Comparison of ENCODE assay signal across 9 cellular contexts in the genomic region with DNA sequence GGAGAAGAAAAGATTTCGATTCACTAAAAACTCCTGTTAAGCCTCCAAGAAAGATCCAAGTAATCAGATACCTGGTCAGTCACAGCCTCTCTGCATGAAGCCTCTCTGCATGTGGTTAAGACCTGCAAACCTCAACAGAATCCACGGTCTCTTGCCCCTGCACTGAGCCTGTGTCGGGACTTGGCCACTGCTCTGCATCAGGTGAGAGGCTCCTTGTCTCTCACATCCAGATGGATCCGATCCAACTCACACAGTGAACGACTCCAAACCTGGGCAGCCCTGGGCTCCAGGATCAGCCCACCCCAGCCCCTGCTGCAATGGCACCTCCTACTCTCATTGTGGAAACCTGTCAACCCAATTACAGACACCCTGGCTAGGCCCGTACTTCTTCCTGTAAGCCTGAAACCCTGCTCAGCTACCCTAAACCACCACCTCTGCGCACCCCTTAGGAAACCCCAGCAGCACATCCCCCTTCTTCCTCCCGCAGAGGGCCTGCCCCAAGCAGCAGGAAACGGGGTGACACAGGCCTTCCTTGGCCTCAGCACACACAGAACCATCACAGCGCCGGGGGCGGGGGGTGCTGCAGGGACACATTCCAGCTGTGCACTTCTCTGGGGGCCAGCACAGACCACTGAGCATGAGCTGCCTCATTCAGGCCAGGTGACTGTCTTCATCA.
DNase-seq lines count a peak whose midpoint lies in the region; ATAC-seq and TF ChIP-seq lines count a peak whose summit lies in the region.
"Had no signal": no experiment of that assay in that cellular context is flagged by ENCODE, and none has a peak within 500 bp of the region (broad histone marks: within the 10 kb centered on the region; RNA-seq: fewer than 3 reads in every experiment).

No MANE protein-coding gene starts in this region.

- peak overlapping the region; percentile 92 for H3K27ac Mint-ChIP-seq in CD8-positive, alpha-beta T cell
- H3K27ac Mint-ChIP-seq in activated naive CD8-positive, alpha-beta T cell treated with anti-CD3 and anti-CD28 coated beads for 36 hours: peak overlapping the region; percentile 89

- CTCF ChIA-PET in CD8-positive, alpha-beta T cell (lab: Charles Lee): interaction anchor here (0.7 to 1.7 kb wide), 7 partner anchors 9 to 57 kb away, joined by 3 to 5 read pairs (median 3); no protein-coding TSS in a partner anchor

- POLR2A ChIA-PET in CD8-positive, alpha-beta T cell (lab: Charles Lee): interaction anchor here (0.6 to 1.6 kb wide), 9 partner anchors 9 to 147 kb away, joined by 3 to 9 read pairs (median 4); a partner anchor contains a TSS

- no peaks in the 10 kb centered on the region for H3K36me3 ChIP-seq in CD8-positive, alpha-beta T cell (ENCODE audit: insufficient read depth, low read length)
- no peaks in the 10 kb centered on the region for H3K36me3 ChIP-seq in SU-DHL-6 (ENCODE audit: low read length)
- H3K36me3 ChIP-seq in spleen: peaks cover 0 to 4% (median 0%) of the 10 kb centered on the region in 6 donors
- no peaks in the 10 kb centered on the region for H3K36me3 ChIP-seq in tibial artery
- H3K36me3 ChIP-seq: thoracic aorta had no signal

- H3K9me2 ChIP-seq in SU-DHL-6 (replicated peaks; ENCODE audit: insufficient read depth, low read length): no peaks in the 10 kb centered on the region

- peak overlapping the region; percentile 28 for H3K27ac ChIP-seq in CD8-positive, alpha-beta T cell (ENCODE audit: low read depth, low read length)
- peak overlapping the region; percentile 61 for H3K27ac ChIP-seq in SU-DHL-6 (ENCODE audit: low read depth, low read length)
- peak overlapping the region; percentile 4 to 80 (median 40) for H3K27ac ChIP-seq in spleen
- H3K27ac ChIP-seq in tibial artery: no peak overlapping the region
- H3K27ac ChIP-seq: thoracic aorta had no signal

- peak; percentile 48 to 89 (median 79) for DNase-seq in CD8-positive, alpha-beta T cell
- peak; percentile 89 for DNase-seq in activated naive CD8-positive, alpha-beta T cell treated with anti-CD3 and anti-CD28 coated beads for 36 hours
- DNase-seq in spleen (peak; percentile 92), tibial artery (no peak), DMS153 treated with DMSO at 0.1 percent for 48 hours (lab: John Stamatoyannopoulos, UW; ENCODE audit: unreplicated experiment) (no peak), glomerular visceral epithelial cell (ENCODE audit: extremely low spot score) (no peak)

- H3K9me3 ChIP-seq in CD8-positive, alpha-beta T cell (ENCODE audit: low read length): no peaks in the 10 kb centered on the region
- H3K9me3 ChIP-seq in SU-DHL-6 (ENCODE audit: insufficient read depth, low read length) (no peaks in the 10 kb centered on the region), spleen (no peaks in the 10 kb centered on the region), tibial artery (no peaks in the 10 kb centered on the region)
- H3K9me3 ChIP-seq: thoracic aorta had no signal

- H3K4me3 Mint-ChIP-seq in CD8-positive, alpha-beta T cell: peak overlapping the region; percentile 76
- H3K4me3 Mint-ChIP-seq in activated naive CD8-positive, alpha-beta T cell treated with anti-CD3 and anti-CD28 coated beads for 36 hours: peak overlapping the region; percentile 56

- H3K9ac ChIP-seq in SU-DHL-6 (ENCODE audit: low read length): peak overlapping the region; percentile 1; the same call in 1 of the 2 replicates

- TF ChIP-seq POLR2A in spleen (IDR thresholded peaks at IDR 0.05): no peak

- WGBS in spleen, 5 donors: 10 to 27% (median 16%) methylated on average over 10 to 12 of the region's 12 CpGs

- H3K36me3 Mint-ChIP-seq in CD8-positive, alpha-beta T cell: peaks cover 21% of the 10 kb centered on the region
- peaks cover 45% of the 10 kb centered on the region for H3K36me3 Mint-ChIP-seq in activated naive CD8-positive, alpha-beta T cell treated with anti-CD3 and anti-CD28 coated beads for 36 hours

- 0 out of 2 replicates have a peak, but pooled peaks cover 4% of the 10 kb centered on the region for H3F3A ChIP-seq in SU-DHL-6 (ENCODE audit: insufficient read depth)

- peaks cover 94% of the 10 kb centered on the region for H3K79me2 ChIP-seq in SU-DHL-6 (ENCODE audit: insufficient read depth, low read length)

- peaks cover 93% of the 10 kb centered on the region for H3K4me1 Mint-ChIP-seq in CD8-positive, alpha-beta T cell (ENCODE audit: low read depth)
- peaks cover 88% of the 10 kb centered on the region for H3K4me1 Mint-ChIP-seq in activated naive CD8-positive, alpha-beta T cell treated with anti-CD3 and anti-CD28 coated beads for 36 hours

- no peaks in the 10 kb centered on the region for H3K9me3 Mint-ChIP-seq in CD8-positive, alpha-beta T cell
- H3K9me3 Mint-ChIP-seq in activated naive CD8-positive, alpha-beta T cell treated with anti-CD3 and anti-CD28 coated beads for 36 hours: no peaks in the 10 kb centered on the region

- H3K27me3 ChIP-seq in CD8-positive, alpha-beta T cell (ENCODE audit: insufficient read depth, low read length): no peaks in the 10 kb centered on the region
- H3K27me3 ChIP-seq in SU-DHL-6 (ENCODE audit: low read length) (no peaks in the 10 kb centered on the region), spleen (replicated peaks in 1 of 7) (no peaks in the 10 kb centered on the region), tibial artery (no peaks in the 10 kb centered on the region)

- TF ChIP-seq CTCF in CD8-positive, alpha-beta T cell (IDR thresholded peaks at IDR 0.05): no peak
- TF ChIP-seq CTCF in SU-DHL-6 (IDR thresholded peaks at IDR 0.05; ENCODE audit: insufficient read depth, low read length, poor library complexity, severe bottlenecking) (no peak), spleen (IDR thresholded peaks at IDR 0.05 in 8 of 11, conservative IDR thresholded peaks at IDR 0.05 in 3 of 11) (peak in 1 of 11 experiments; percentile 37), tibial artery (IDR thresholded peaks at IDR 0.05) (no peak)

- no peak overlapping the region for H2AFZ ChIP-seq in SU-DHL-6 (ENCODE audit: low read depth, low read length, severe bottlenecking)

- intact Hi-C loops in CD8-positive, alpha-beta T cell (cut with DNase I, micrococcal nuclease): loop anchor here (1.0 to 2.0 kb wide), 2 partner anchors 16 to 48 kb away; no protein-coding TSS in a partner anchor
- intact Hi-C loops in spleen (cut with DNase I; ENCODE audit: low total_unique reads) (no loop called here), tibial artery (cut with DNase I; ENCODE audit: low total_unique reads) (no loop called here)

- H3K4me2 ChIP-seq in SU-DHL-6 (ENCODE audit: low read depth, low read length, poor library complexity, severe bottlenecking): peak overlapping the region; percentile 47

- peak; percentile 86 for ATAC-seq in CD8-positive, alpha-beta T cell
- peak; percentile 46 for ATAC-seq in GM21786 (IDR thresholded peaks at IDR 0.05; ENCODE audit: unreplicated experiment)

- H3K4me1 ChIP-seq in CD8-positive, alpha-beta T cell (ENCODE audit: insufficient read depth, low read length): peaks cover 84% of the 10 kb centered on the region
- peaks cover 64 to 100% (median 97%) of the 10 kb centered on the region in 6 donors for H3K4me1 ChIP-seq in spleen
- H3K4me1 ChIP-seq in tibial artery: peaks cover 0 to 79% (median 43%) of the 10 kb centered on the region in 4 donors

- no peaks in the 10 kb centered on the region for H3K27me3 Mint-ChIP-seq in CD8-positive, alpha-beta T cell (ENCODE audit: low read depth)
- peaks cover 4% of the 10 kb centered on the region for H3K27me3 Mint-ChIP-seq in activated naive CD8-positive, alpha-beta T cell treated with anti-CD3 and anti-CD28 coated beads for 36 hours

- peaks cover 25% of the 10 kb centered on the region; the same call in 1 of the 2 replicates for H4K20me1 ChIP-seq in SU-DHL-6 (ENCODE audit: low read depth, low read length)

- H3K4me3 ChIP-seq in CD8-positive, alpha-beta T cell (ENCODE audit: low read depth, low read length): peak overlapping the region; percentile 16
- H3K4me3 ChIP-seq in SU-DHL-6 (ENCODE audit: insufficient read depth, low read length, poor library complexity, severe bottlenecking) (no peak overlapping the region), spleen (peak overlapping the region in 1 of 8 donors; percentile 38), tibial artery (no peak overlapping the region)
- H3K4me3 ChIP-seq: thoracic aorta had no signal

Comparison
In these comparisons a context has a peak if more than half of its experiments do, and no peak if none do; other contexts are left out.
1. DNase-seq: peak in CD8-positive, alpha-beta T cell (7 of 7), activated naive CD8-positive, alpha-beta T cell treated with anti-CD3 and anti-CD28 coated beads for 36 hours (single experiment) and spleen (single experiment); none in tibial artery (0 of 2), DMS153 treated with DMSO at 0.1 percent for 48 hours (single experiment) and glomerular visceral epithelial cell (single experiment).
2. H3K27ac ChIP-seq: peak in CD8-positive, alpha-beta T cell (single experiment), SU-DHL-6 (single experiment) and spleen (8 of 8); none in tibial artery (0 of 2).
3. intact Hi-C loops: an anchor here in CD8-positive, alpha-beta T cell (1.0 to 2.0 kb wide); none called in spleen and tibial artery.